1 cellular context compared by ENCODE assay signal in the genomic region with DNA sequence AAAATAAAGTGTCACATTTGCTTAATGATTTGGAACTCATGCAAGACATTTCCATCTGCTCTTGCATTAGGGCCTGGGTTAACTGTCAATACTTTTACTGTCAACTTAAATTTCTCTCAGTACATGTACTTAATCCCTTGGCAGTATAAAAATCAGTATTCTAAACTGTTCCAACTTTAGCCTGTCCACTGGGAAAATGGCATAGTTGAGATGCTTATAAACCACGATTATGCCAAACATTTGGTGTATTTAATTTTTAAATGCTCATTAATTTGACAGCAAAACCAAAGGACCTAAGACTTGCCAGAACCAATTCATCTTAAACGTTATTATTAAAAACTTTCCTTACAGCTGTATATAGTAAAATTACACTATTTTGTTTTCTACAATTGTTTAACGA.
TF ChIP-seq lines count a peak whose summit lies in the region.

No MANE protein-coding gene starts in this region.

TF ChIP-seq in IMR-90, 13 proteins besides CTCF, POLR2A, EP300 and RAD21 (continued from another document):
- TF ChIP-seq MAFK (IDR thresholded peaks at IDR 0.05; ENCODE audit: low read depth, low read length), result no peak
- TF ChIP-seq RFX5 (IDR thresholded peaks at IDR 0.05; ENCODE audit: low read depth, low read length), result no peak
- TF ChIP-seq RCOR1 (IDR thresholded peaks at IDR 0.05; ENCODE audit: insufficient replicate concordance, low read length), result no peak
